9 cellular contexts compared by ENCODE assay signal in genomic region chr12:109054124-109054513, GRCh38. TPM values are rescaled to one million over a fixed set of nuclear protein-coding genes. Genes with fewer than 3 reads are reported as not detected.
DNase-seq lines count a peak whose midpoint lies in the region; ATAC-seq and TF ChIP-seq lines count a peak whose summit lies in the region.
"Not testable (repeated sequence)": the region's sequence is repeated elsewhere in the genome, so short reads cannot be mapped to it uniquely, and the experiment has no call there.
"Had no signal": no experiment of that assay in that cellular context is flagged by ENCODE, and none has a peak within 500 bp of the region (broad histone marks: within the 10 kb centered on the region; RNA-seq: fewer than 3 reads in every experiment).

No MANE protein-coding gene starts in this region.

- not testable (repeated sequence) for H2AFZ ChIP-seq in smooth muscle cell (ENCODE audit: low read depth)

- H3K27ac ChIP-seq in HL-60 (replicated peaks): peak overlapping the region; percentile 72
- peak overlapping the region; percentile 30 to 52 for H3K27ac ChIP-seq in esophagus (ENCODE audit: low read depth in 2 of 2, low read length in 1 of 2)
- H3K27ac ChIP-seq in smooth muscle cell (ENCODE audit: low read depth): not testable (repeated sequence)

- H3K27me3 Mint-ChIP-seq in activated CD4-positive, alpha-beta T cell treated with anti-CD3 and anti-CD28 coated beads for 36 hours: not testable (repeated sequence)

- intact Hi-C loops in activated CD4-positive, alpha-beta T cell treated with anti-CD3 and anti-CD28 coated beads for 36 hours (cut with DNase I, micrococcal nuclease): loop anchor here in 1 of 2 experiments (5.0 kb wide), 1 partner anchor 492 kb away; the partner anchor contains the start of genes ISCU and SART3

- H3K9me3 ChIP-seq in adipocyte (ENCODE audit: control insufficient read depth, low read length); esophagus (ENCODE audit: control insufficient read depth in 2 of 2, insufficient read depth in 1 of 2, low read depth in 1 of 2, low read length in 1 of 2); mucosa of stomach (ENCODE audit: control insufficient read depth, low read length); smooth muscle cell (replicated peaks; ENCODE audit: low read depth): not testable (repeated sequence)

- H3K9me3 Mint-ChIP-seq in activated CD4-positive, alpha-beta T cell treated with anti-CD3 and anti-CD28 coated beads for 36 hours (ENCODE audit: low read depth): not testable (repeated sequence)

- H3K27ac Mint-ChIP-seq in activated CD4-positive, alpha-beta T cell treated with anti-CD3 and anti-CD28 coated beads for 36 hours: peak overlapping the region; percentile 97

- H3K36me3 Mint-ChIP-seq in activated CD4-positive, alpha-beta T cell treated with anti-CD3 and anti-CD28 coated beads for 36 hours (ENCODE audit: low read depth): peaks cover 13% of the 10 kb centered on the region

- not testable (repeated sequence) for TF ChIP-seq CTCF in HL-60 (IDR thresholded peaks at IDR 0.05; ENCODE audit: insufficient read depth, low read length); smooth muscle cell (IDR thresholded peaks at IDR 0.05; ENCODE audit: borderline replicate concordance, insufficient read depth, poor library complexity, severe bottlenecking)

- H3K4me2 ChIP-seq in smooth muscle cell: peak overlapping the region; percentile 93

- WGBS in esophagus, 2 donors: 68 to 76% methylated on average over 4 of the region's 4 CpGs
- WGBS in smooth muscle cell (ENCODE audit: low lambda C conversion rate): 98% methylated on average over 4 of the region's 4 CpGs

- H3K4me1 Mint-ChIP-seq in activated CD4-positive, alpha-beta T cell treated with anti-CD3 and anti-CD28 coated beads for 36 hours: not testable (repeated sequence)

- not testable (repeated sequence) for H3K36me3 ChIP-seq in adipocyte (ENCODE audit: control insufficient read depth, insufficient read depth, low read length, severe bottlenecking); esophagus (ENCODE audit: control insufficient read depth in 2 of 2, insufficient read depth in 2 of 2, low read length in 1 of 2); mucosa of stomach (ENCODE audit: control insufficient read depth, insufficient read depth, low read length); smooth muscle cell (ENCODE audit: low read depth)

- not testable (repeated sequence) for H4K20me1 ChIP-seq in smooth muscle cell (ENCODE audit: low read depth)

- not testable (repeated sequence) for H3K79me2 ChIP-seq in smooth muscle cell (ENCODE audit: low read depth)

- H3K4me1 ChIP-seq in adipocyte (ENCODE audit: control insufficient read depth, insufficient read depth, low read length): peaks cover 20% of the 10 kb centered on the region
- H3K4me1 ChIP-seq in esophagus (ENCODE audit: control insufficient read depth in 2 of 2, insufficient read depth in 2 of 2, low read length in 1 of 2); mucosa of stomach (ENCODE audit: control insufficient read depth, insufficient read depth, low read length); smooth muscle cell (ENCODE audit: low read depth): not testable (repeated sequence)

- DNase-seq in HL-60 (ENCODE audit: low read depth in 1 of 2, low spot score in 1 of 2); adipocyte (ENCODE audit: low read depth); smooth muscle cell (lab: John Stamatoyannopoulos, UW; ENCODE audit: unreplicated experiment): not testable (repeated sequence)
- peak; percentile 22 for DNase-seq in activated CD4-positive, alpha-beta T cell treated with anti-CD3 and anti-CD28 coated beads for 36 hours

- CTCF ChIA-PET in activated CD4-positive, alpha-beta T cell treated with anti-CD3 and anti-CD28 coated beads for 36 hours (lab: Charles Lee): interaction anchor here (0.8 to 1.4 kb wide), 5 partner anchors 16 to 170 kb away, joined by 3 to 7 read pairs (median 4); partner anchors contain the start of gene ALKBH2

- H3F3A ChIP-seq in smooth muscle cell (ENCODE audit: low read depth): not testable (repeated sequence)

- H3K4me3 Mint-ChIP-seq in activated CD4-positive, alpha-beta T cell treated with anti-CD3 and anti-CD28 coated beads for 36 hours: peak overlapping the region; percentile 86

- H3K27me3 ChIP-seq in HL-60 (ENCODE audit: insufficient read depth, poor library complexity, severe bottlenecking); adipocyte (replicated peaks; ENCODE audit: control insufficient read depth, insufficient read depth, low read length); esophagus (ENCODE audit: control insufficient read depth in 1 of 2, insufficient read depth in 2 of 2, low read length in 2 of 2); mucosa of stomach (ENCODE audit: control insufficient read depth, insufficient read depth, low read length); smooth muscle cell (ENCODE audit: low read depth): not testable (repeated sequence)

- peak; percentile 6 for ATAC-seq in GM18502 (IDR thresholded peaks at IDR 0.05; ENCODE audit: poor library complexity, unreplicated experiment)
- peak; percentile 7 for ATAC-seq in activated CD4-positive, alpha-beta T cell treated with anti-CD3 and anti-CD28 coated beads for 36 hours

- H3K9ac ChIP-seq in adipocyte (ENCODE audit: low read length): peak overlapping the region; percentile 96
- peak overlapping the region; percentile 96 for H3K9ac ChIP-seq in mucosa of stomach (ENCODE audit: low read length)
- H3K9ac ChIP-seq in smooth muscle cell (ENCODE audit: low read depth): not testable (repeated sequence)

- POLR2A ChIA-PET in activated CD4-positive, alpha-beta T cell treated with anti-CD3 and anti-CD28 coated beads for 36 hours (lab: Charles Lee): interaction anchor here (0.6 to 1.2 kb wide), 2 partner anchors 39 to 215 kb away, joined by 3 to 4 read pairs; partner anchors contain the start of gene ALKBH2

- not testable (repeated sequence) for H3K4me3 ChIP-seq in HL-60 (replicated peaks; ENCODE audit: insufficient read depth, low read length)
- H3K4me3 ChIP-seq in adipocyte (ENCODE audit: low read length): peak overlapping the region; percentile 95
- peak overlapping the region in 1 of 2 donors; percentile 87 for H3K4me3 ChIP-seq in esophagus (ENCODE audit: low read depth in 1 of 2, low read length in 2 of 2)
- peak overlapping the region; percentile 99 for H3K4me3 ChIP-seq in mucosa of stomach (ENCODE audit: low read length)
- H3K4me3 ChIP-seq in smooth muscle cell: peak overlapping the region; percentile 97

RNA-seq across cellular contexts. Expression of gene USP30, which starts 1.7 kb away (rescaled TPM):
- 10 to 100 TPM in 1 of 2 experiments, 1 to 10 TPM in 1; 9.2 to 14.5 TPM for total RNA-seq in activated CD4-positive, alpha-beta T cell treated with anti-CD3 and anti-CD28 coated beads for 36 hours
- polyA plus RNA-seq in esophagus (1 to 10 TPM; 3.8 to 4.3 TPM), smooth muscle cell (9.1 and 10.3 TPM in 2 replicates)
- total RNA-seq in smooth muscle cell: 15.1 and 19.9 TPM in 2 replicates

RNA-seq across cellular contexts. Expression of gene SVOP, which starts 33.3 kb away (rescaled TPM):
- not detected for total RNA-seq in activated CD4-positive, alpha-beta T cell treated with anti-CD3 and anti-CD28 coated beads for 36 hours
- polyA plus RNA-seq in esophagus: not detected
- total RNA-seq in smooth muscle cell: not detected in 2 replicates
- polyA plus RNA-seq in smooth muscle cell: not detected in 2 replicates
- total RNA-seq: bronchial epithelial cell, lung microvascular endothelial cell had no signal

RNA-seq across cellular contexts. Expression of gene ALKBH2, which starts 39.2 kb away (rescaled TPM):
- total RNA-seq in activated CD4-positive, alpha-beta T cell treated with anti-CD3 and anti-CD28 coated beads for 36 hours: 10 to 100 TPM; 32.1 to 33.3 TPM
- 10 to 100 TPM; 20.1 to 28.5 TPM for polyA plus RNA-seq in esophagus
- 6.3 and 13.6 TPM in 2 replicates for total RNA-seq in smooth muscle cell
- polyA plus RNA-seq in smooth muscle cell: 17.6 and 23.3 TPM in 2 replicates

RNA-seq across cellular contexts. Expression of gene UNG, which starts 43.3 kb away (rescaled TPM):
- total RNA-seq in activated CD4-positive, alpha-beta T cell treated with anti-CD3 and anti-CD28 coated beads for 36 hours: 10 to 100 TPM; 69.9 TPM
- polyA plus RNA-seq in esophagus (10 to 100 TPM; 22.9 to 27.5 TPM), smooth muscle cell (22.8 and 27.3 TPM in 2 replicates)
- 17.1 and 18.2 TPM in 2 replicates for total RNA-seq in smooth muscle cell
